ENCODE assay signal across 1 cellular context in genomic region chr15:40312370-40313158, GRCh38.
TF ChIP-seq lines count a peak whose summit lies in the region.

No MANE protein-coding gene starts in this region.

TF ChIP-seq in HEK293, 187 proteins besides CTCF, POLR2A, EP300 and RAD21 (continued from another document):
- TF ChIP-seq ZNF510 (tag by site-specific recombination; IDR thresholded peaks at IDR 0.05; ENCODE audit: insufficient replicate concordance) (no peak), ZNF391 (tag by site-specific recombination; IDR thresholded peaks at IDR 0.05; ENCODE audit: borderline replicate concordance, low read depth) (no peak), ZBTB7A (tag by site-specific recombination; IDR thresholded peaks at IDR 0.05; ENCODE audit: low read depth) (no peak), SCRT1 (tag by site-specific recombination; IDR thresholded peaks at IDR 0.05; ENCODE audit: borderline replicate concordance) (peak; percentile 67; the same call in 1 of the 2 replicates), SCRT2 (tag by site-specific recombination; IDR thresholded peaks at IDR 0.05) (peak; percentile 89), ZBTB1 (tag by site-specific recombination; IDR thresholded peaks at IDR 0.05) (no peak), ZNF549 (tag by site-specific recombination; IDR thresholded peaks at IDR 0.05) (no peak), GLI4 (tag by site-specific recombination; IDR thresholded peaks at IDR 0.05) (no peak), ZNF449 (tag by site-specific recombination; IDR thresholded peaks at IDR 0.05) (no peak), ZNF670 (tag by site-specific recombination; IDR thresholded peaks at IDR 0.05; ENCODE audit: low read depth) (no peak), SP2 (tag by site-specific recombination; IDR thresholded peaks at IDR 0.05) (no peak), OSR2 (tag by site-specific recombination; IDR thresholded peaks at IDR 0.05) (no peak), ZNF623 (tag by site-specific recombination; IDR thresholded peaks at IDR 0.05) (no peak), FEZF1 (tag by site-specific recombination; IDR thresholded peaks at IDR 0.05) (no peak)
- TF ChIP-seq, protein P1, sequence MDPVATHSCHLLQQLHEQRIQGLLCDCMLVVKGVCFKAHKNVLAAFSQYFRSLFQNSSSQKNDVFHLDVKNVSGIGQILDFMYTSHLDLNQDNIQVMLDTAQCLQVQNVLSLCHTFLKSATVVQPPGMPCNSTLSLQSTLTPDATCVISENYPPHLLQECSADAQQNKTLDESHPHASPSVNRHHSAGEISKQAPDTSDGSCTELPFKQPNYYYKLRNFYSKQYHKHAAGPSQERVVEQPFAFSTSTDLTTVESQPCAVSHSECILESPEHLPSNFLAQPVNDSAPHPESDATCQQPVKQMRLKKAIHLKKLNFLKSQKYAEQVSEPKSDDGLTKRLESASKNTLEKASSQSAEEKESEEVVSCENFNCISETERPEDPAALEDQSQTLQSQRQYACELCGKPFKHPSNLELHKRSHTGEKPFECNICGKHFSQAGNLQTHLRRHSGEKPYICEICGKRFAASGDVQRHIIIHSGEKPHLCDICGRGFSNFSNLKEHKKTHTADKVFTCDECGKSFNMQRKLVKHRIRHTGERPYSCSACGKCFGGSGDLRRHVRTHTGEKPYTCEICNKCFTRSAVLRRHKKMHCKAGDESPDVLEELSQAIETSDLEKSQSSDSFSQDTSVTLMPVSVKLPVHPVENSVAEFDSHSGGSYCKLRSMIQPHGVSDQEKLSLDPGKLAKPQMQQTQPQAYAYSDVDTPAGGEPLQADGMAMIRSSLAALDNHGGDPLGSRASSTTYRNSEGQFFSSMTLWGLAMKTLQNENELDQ (tag by site-specific recombination; IDR thresholded peaks at IDR 0.05; ENCODE audit: low read depth), result no peak
